Comparison of ENCODE assay signal across 15 cellular contexts in the genomic region with DNA sequence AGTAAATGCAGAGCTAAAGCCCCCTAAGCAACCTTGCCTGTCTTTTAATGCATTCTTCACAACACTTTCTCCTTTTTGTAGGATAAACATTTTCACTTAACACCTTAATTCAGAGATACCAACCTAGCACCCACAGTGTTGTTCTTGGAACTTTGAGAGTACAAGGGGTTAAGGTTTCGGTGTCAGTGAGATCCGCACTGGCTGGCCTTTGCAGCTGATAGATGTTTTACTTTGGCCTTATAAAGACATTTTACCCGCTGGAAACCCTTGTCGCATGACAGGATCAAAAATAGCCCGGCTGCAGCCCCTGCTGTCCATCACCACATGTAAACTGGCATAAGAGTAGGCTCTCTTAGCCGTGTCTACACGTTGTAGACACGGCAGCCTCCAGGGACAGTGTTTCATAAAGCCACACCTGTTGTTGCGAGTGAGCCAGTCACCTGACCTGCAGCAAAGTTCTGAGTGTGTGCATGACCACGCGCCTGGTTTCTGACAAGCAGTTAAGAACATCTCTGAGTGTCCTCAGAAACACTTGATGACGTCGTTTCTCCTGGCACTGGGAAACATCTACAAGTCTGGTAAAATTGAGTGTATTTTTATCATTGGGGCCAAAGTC. TPM values are rescaled to one million over a fixed set of nuclear protein-coding genes. Genes with fewer than 3 reads are reported as not detected.
A peak's percentile ranks its signal among the peaks of the same experiment; 100 is the strongest.
DNase-seq lines count a peak whose midpoint lies in the region; ATAC-seq, FAIRE-seq and TF ChIP-seq lines count a peak whose summit lies in the region.
"Had no signal": no experiment of that assay in that cellular context is flagged by ENCODE, and none has a peak within 500 bp of the region (broad histone marks: within the 10 kb centered on the region; RNA-seq: fewer than 3 reads in every experiment).

No MANE protein-coding gene starts in this region.

- no peak for TF ChIP-seq EP300 in A549 (IDR thresholded peaks at IDR 0.05)
- peak; percentile 82 to 99 (median 88) for TF ChIP-seq EP300 in sigmoid colon (IDR thresholded peaks at IDR 0.05)

- H3K27me3 ChIP-seq in bronchial epithelial cell (ENCODE audit: control insufficient read depth, insufficient read depth, low read length) (no peaks in the 10 kb centered on the region), hepatocyte (peaks cover 6% of the 10 kb centered on the region), sigmoid colon (no peaks in the 10 kb centered on the region)

- DNase-seq in A549 (ENCODE audit: low read depth in 1 of 2, low spot score in 1 of 2) = no peak
- peak; percentile 23 for DNase-seq in bronchial epithelial cell (ENCODE audit: low read depth)
- DNase-seq in hepatocyte (ENCODE audit: low spot score) = peak; percentile 64
- DNase-seq in sigmoid colon = peak; percentile 93
- no peak for DNase-seq in NCI-H2196 treated with DMSO at 0.1 percent for 48 hours (lab: John Stamatoyannopoulos, UW; ENCODE audit: unreplicated experiment)
- DNase-seq in NCI-H2029 (lab: John Stamatoyannopoulos, UW) = no peak
- DNase-seq in NAMALWA (ENCODE audit: low spot score) = no peak
- DNase-seq: activated CD4-positive, alpha-beta T cell treated with anti-CD3 and anti-CD28 coated beads for 4 hours; Caco-2; mesenchymal stem cell; NCI-H446; retina had no signal

- POLR2A ChIA-PET in A549 (lab: Yijun Ruan, JAX) = no interaction called here

- H3K27ac ChIP-seq in A549 (no peak overlapping the region), hepatocyte (no peak overlapping the region), sigmoid colon (peak overlapping the region; percentile 76 to 83 (median 79))

- H4K20me1 ChIP-seq in hepatocyte (ENCODE audit: insufficient read depth, poor library complexity, severe bottlenecking) = no peaks in the 10 kb centered on the region

- H3K4me2 ChIP-seq in A549 (0 out of 3 replicates have a peak overlapping the region, but pooled peaks have one; percentile 8), hepatocyte (no peak overlapping the region)

- peak in 1 of 2 experiments; percentile 23; a peak in 2 of 6 replicates for ATAC-seq in A549
- no peak for ATAC-seq in GM19023 (IDR thresholded peaks at IDR 0.05; ENCODE audit: unreplicated experiment)

- no peak for FAIRE-seq in A549 (lab: Jason Lieb, UNC)
- no peak for FAIRE-seq in bronchial epithelial cell (lab: Jason Lieb, UNC)

- 84% methylated on average over 13 of the region's 13 CpGs for WGBS in A549 (ENCODE audit: missing lambda C conversion rate)
- WGBS in hepatocyte (ENCODE audit: low lambda C conversion rate, missing lambda C conversion rate) = 70% methylated on average over 13 of the region's 13 CpGs
- 45 to 74% methylated on average over 13 of the region's 13 CpGs for WGBS in sigmoid colon, 2 donors

- intact Hi-C loops in sigmoid colon (cut with DNase I) = no loop called here

- no peak overlapping the region for H2AFZ ChIP-seq in hepatocyte

- TF ChIP-seq RAD21 in A549 (conservative IDR thresholded peaks at IDR 0.05 in 1 of 2, IDR thresholded peaks at IDR 0.05 in 1 of 2) = no peak

- TF ChIP-seq POLR2A in A549 (IDR thresholded peaks at IDR 0.05; ENCODE audit: low read length) = no peak
- TF ChIP-seq POLR2A in sigmoid colon (IDR thresholded peaks at IDR 0.05) = peak in 1 of 2 donors; percentile 10

- no peak overlapping the region for H3K4me3 ChIP-seq in A549
- H3K4me3 ChIP-seq in bronchial epithelial cell (ENCODE audit: low read depth, low read length) = no peak overlapping the region
- no peak overlapping the region for H3K4me3 ChIP-seq in hepatocyte
- H3K4me3 ChIP-seq in sigmoid colon = peak overlapping the region in 3 of 4 donors; percentile 3 to 16 (median 4)

- no peaks in the 10 kb centered on the region for H3K79me2 ChIP-seq in hepatocyte

- CTCF ChIA-PET in A549 (lab: Yijun Ruan, JAX) = interaction anchor here (0.6 kb wide), 1 partner anchor 19 kb away, joined by 3 read pairs; no protein-coding TSS in a partner anchor

- H3K36me3 ChIP-seq in bronchial epithelial cell (ENCODE audit: control insufficient read depth, insufficient read depth, low read length) = no peaks in the 10 kb centered on the region
- no peaks in the 10 kb centered on the region for H3K36me3 ChIP-seq in hepatocyte (replicated peaks; ENCODE audit: insufficient read depth, low read depth)
- H3K36me3 ChIP-seq in sigmoid colon = peaks cover 0 to 44% (median 10%) of the 10 kb centered on the region in 4 donors

- H3K9me2 ChIP-seq in hepatocyte (replicated peaks; ENCODE audit: insufficient read depth) = no peaks in the 10 kb centered on the region

- no peaks in the 10 kb centered on the region for H3K9me3 ChIP-seq in A549
- no peaks in the 10 kb centered on the region for H3K9me3 ChIP-seq in hepatocyte (ENCODE audit: low read depth)
- no peaks in the 10 kb centered on the region for H3K9me3 ChIP-seq in sigmoid colon
- H3K9me3 ChIP-seq: Caco-2 had no signal

- H3K4me1 ChIP-seq in A549 (peaks cover 17% of the 10 kb centered on the region), hepatocyte (ENCODE audit: insufficient read depth) (peaks cover 3% of the 10 kb centered on the region), sigmoid colon (peaks cover 0 to 46% (median 30%) of the 10 kb centered on the region in 4 donors)
- H3K4me1 ChIP-seq: Caco-2 had no signal

- TF ChIP-seq CTCF in A549 (IDR thresholded peaks at IDR 0.05) (no peak), bronchial epithelial cell (IDR thresholded peaks at IDR 0.05; ENCODE audit: insufficient read depth, low read length, severe bottlenecking) (no peak), hepatocyte (IDR thresholded peaks at IDR 0.05; ENCODE audit: poor library complexity) (no peak), sigmoid colon (IDR thresholded peaks at IDR 0.05) (no peak)

TF ChIP-seq in A549, 52 proteins besides CTCF, POLR2A, EP300 and RAD21 (continues in another document):
- no peak for TF ChIP-seq ZFP36 (IDR thresholded peaks at IDR 0.05; ENCODE audit: borderline replicate concordance, partially characterized antibody)
- TF ChIP-seq NPAS2 (CRISPR knock-in tag; IDR thresholded peaks at IDR 0.05; ENCODE audit: borderline replicate concordance) = no peak
- TF ChIP-seq HDAC2 (IDR thresholded peaks at IDR 0.05) = no peak
- no peak for TF ChIP-seq HEYL (CRISPR knock-in tag; IDR thresholded peaks at IDR 0.05)
- TF ChIP-seq TFCP2L1 (CRISPR knock-in tag; IDR thresholded peaks at IDR 0.05) = no peak
- no peak for TF ChIP-seq SMC3 (IDR thresholded peaks at IDR 0.05)
- TF ChIP-seq MAFK (IDR thresholded peaks at IDR 0.05; ENCODE audit: partially characterized antibody) = no peak
- no peak for TF ChIP-seq RCOR1 (IDR thresholded peaks at IDR 0.05; ENCODE audit: low read depth, low read length)
- TF ChIP-seq RNF2 (IDR thresholded peaks at IDR 0.05; ENCODE audit: borderline replicate concordance, low read depth) = no peak
- TF ChIP-seq TP53 (CRISPR knock-in tag; IDR thresholded peaks at IDR 0.05) = no peak
- TF ChIP-seq KDM5A (IDR thresholded peaks at IDR 0.05) = no peak
- TF ChIP-seq, protein P1, sequence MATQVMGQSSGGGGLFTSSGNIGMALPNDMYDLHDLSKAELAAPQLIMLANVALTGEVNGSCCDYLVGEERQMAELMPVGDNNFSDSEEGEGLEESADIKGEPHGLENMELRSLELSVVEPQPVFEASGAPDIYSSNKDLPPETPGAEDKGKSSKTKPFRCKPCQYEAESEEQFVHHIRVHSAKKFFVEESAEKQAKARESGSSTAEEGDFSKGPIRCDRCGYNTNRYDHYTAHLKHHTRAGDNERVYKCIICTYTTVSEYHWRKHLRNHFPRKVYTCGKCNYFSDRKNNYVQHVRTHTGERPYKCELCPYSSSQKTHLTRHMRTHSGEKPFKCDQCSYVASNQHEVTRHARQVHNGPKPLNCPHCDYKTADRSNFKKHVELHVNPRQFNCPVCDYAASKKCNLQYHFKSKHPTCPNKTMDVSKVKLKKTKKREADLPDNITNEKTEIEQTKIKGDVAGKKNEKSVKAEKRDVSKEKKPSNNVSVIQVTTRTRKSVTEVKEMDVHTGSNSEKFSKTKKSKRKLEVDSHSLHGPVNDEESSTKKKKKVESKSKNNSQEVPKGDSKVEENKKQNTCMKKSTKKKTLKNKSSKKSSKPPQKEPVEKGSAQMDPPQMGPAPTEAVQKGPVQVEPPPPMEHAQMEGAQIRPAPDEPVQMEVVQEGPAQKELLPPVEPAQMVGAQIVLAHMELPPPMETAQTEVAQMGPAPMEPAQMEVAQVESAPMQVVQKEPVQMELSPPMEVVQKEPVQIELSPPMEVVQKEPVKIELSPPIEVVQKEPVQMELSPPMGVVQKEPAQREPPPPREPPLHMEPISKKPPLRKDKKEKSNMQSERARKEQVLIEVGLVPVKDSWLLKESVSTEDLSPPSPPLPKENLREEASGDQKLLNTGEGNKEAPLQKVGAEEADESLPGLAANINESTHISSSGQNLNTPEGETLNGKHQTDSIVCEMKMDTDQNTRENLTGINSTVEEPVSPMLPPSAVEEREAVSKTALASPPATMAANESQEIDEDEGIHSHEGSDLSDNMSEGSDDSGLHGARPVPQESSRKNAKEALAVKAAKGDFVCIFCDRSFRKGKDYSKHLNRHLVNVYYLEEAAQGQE (IDR thresholded peaks at IDR 0.05) = no peak
- no peak for TF ChIP-seq RFX5 (IDR thresholded peaks at IDR 0.05)
- no peak for TF ChIP-seq HOXA7 (CRISPR knock-in tag; IDR thresholded peaks at IDR 0.05)
- no peak for TF ChIP-seq PBX3 (IDR thresholded peaks at IDR 0.05)
- TF ChIP-seq HES2 (IDR thresholded peaks at IDR 0.05) = no peak

RNA-seq across cellular contexts. Expression of gene RBM24, which starts 8.4 kb away (rescaled TPM):
- polyA plus RNA-seq in A549 (2011; rRNA removed) (21.5 and 27.5 TPM in 2 replicates), A549 (2017; fragmentation: RNase III; extraction: RNeasy Plus Mini Kit Qiagen cat#74134 plus additional on column Dnase treatment) (13.5 to 13.9 TPM (median 13.7 TPM) in 3 replicates), hepatocyte (0.29 and 0.39 TPM in 2 replicates), sigmoid colon (1 to 10 TPM; 1.3 to 7.8 (median 1.8) TPM)
- 29.6 and 44.3 TPM in 2 replicates for polyA plus RNA-seq in A549 (2012; cell fraction: cytosol; rRNA removed)
- polyA plus RNA-seq in A549 (2012; cell fraction: nucleus; rRNA removed) = 38.0 and 63.0 TPM in 2 replicates
- polyA minus RNA-seq in A549 (2011; rRNA and poly(A)+ RNA removed) = 41.1 and 45.7 TPM in 2 replicates
- total RNA-seq in bronchial epithelial cell (0.13 and 0.26 TPM in 2 replicates), hepatocyte (0.97 and 2.3 TPM in 2 replicates), sigmoid colon (10 to 100 TPM in 3 of 4 donors, 1 to 10 TPM in 1; 8.3 to 34.1 (median 15.1) TPM)
- total RNA-seq: Caco-2; HT-29; T-helper 1 cell treated with Interleukin-12 subunit alpha and Interleukin-12 subunit beta and Interleukin-4 antibody, amounts not matched to agents 30 ng/mL and 1 ng/mL, for 36 hours had no signal

Comparison
In these comparisons a context has a peak if more than half of its experiments do, and no peak if none do; other contexts are left out.
1. DNase-seq: peak in bronchial epithelial cell (single experiment), hepatocyte (single experiment) and sigmoid colon (single experiment); none in A549 (0 of 2), NCI-H2196 treated with DMSO at 0.1 percent for 48 hours (single experiment), NCI-H2029 (single experiment) and NAMALWA (single experiment).
2. H3K27ac ChIP-seq: peak in sigmoid colon (4 of 4); none in A549 (0 of 2) and hepatocyte (single experiment).
3. H3K4me3 ChIP-seq: peak in sigmoid colon (3 of 4); none in A549 (single experiment), bronchial epithelial cell (single experiment) and hepatocyte (single experiment).